In the genomic region with DNA sequence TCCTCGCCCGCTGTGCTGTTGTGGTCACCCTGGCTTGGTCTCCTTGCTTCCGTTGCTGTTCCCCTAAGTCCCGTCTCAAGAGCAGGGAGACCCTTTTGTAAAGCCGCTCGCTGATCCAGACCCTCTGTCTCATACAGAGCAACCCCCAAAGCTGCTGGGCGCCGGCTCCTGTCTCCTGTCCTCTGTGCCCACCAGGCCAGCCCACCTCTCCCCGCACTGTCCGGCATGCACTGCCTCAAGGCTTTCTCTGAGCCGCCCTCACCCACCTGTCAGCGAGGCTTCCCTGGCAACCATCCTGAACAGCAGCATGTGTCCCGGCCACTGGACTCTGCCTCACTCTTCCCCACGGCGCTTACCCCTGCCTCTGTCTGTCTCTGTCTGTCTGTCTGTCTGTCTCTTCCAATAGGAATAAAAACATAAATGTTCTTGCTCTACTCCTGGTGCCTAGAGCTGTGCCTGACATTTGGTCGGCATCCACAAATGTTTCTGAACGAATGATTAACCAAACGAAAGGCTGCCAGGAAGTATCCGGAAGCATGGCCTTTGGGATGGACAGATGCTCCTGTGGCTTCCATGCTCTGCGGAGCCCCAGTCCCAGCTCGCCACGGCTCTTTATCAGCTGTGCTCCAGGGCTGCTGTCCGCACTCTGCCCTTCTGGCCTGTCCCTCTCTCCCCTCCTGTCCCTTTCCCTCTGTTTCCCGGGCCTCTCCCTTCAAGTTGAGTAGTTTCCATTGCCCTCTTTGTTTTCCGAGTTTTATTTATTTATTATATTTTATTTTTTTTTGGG, we compare ENCODE assay signal across 28 cellular contexts. TPM values are rescaled to one million over a fixed set of nuclear protein-coding genes. Genes with fewer than 3 reads are reported as not detected.
DNase-seq lines count a peak whose midpoint lies in the region; ATAC-seq, FAIRE-seq and TF ChIP-seq lines count a peak whose summit lies in the region.
"Had no signal": no experiment of that assay in that cellular context is flagged by ENCODE, and none has a peak within 500 bp of the region (broad histone marks: within the 10 kb centered on the region; RNA-seq: fewer than 3 reads in every experiment).

No MANE protein-coding gene starts in this region.

- BruUV-seq in HepG2 (replicated peaks; lab: Mats Ljungman, UMichigan), result no TSS peak

- H3K27ac ChIP-seq in HepG2 (ENCODE audit: extremely low read length, insufficient read depth, low read length), result no peak overlapping the region
- H3K27ac ChIP-seq: breast epithelium, C4-2B, upper lobe of left lung had no signal

- H2AFZ ChIP-seq in HepG2 (ENCODE audit: low read length), result no peak overlapping the region

- no peak overlapping the region for H3K4me3 Mint-ChIP-seq in osteocyte (ENCODE audit: unreplicated experiment)
- H3K4me3 Mint-ChIP-seq: activated T-cell treated with anti-CD3 and anti-CD28 coated beads, Interleukin-2, amount 50 U/mL, for 72 hours had no signal

- H3K27me3 Mint-ChIP-seq in osteocyte (ENCODE audit: unreplicated experiment), result peaks cover 3% of the 10 kb centered on the region

- no peak overlapping the region for H3K9ac ChIP-seq in HepG2 (ENCODE audit: insufficient read depth, low read depth, low read length)

- TF ChIP-seq CTCF in HepG2 (CRISPR knock-in tag; IDR thresholded peaks at IDR 0.05) (no peak), osteocyte (IDR thresholded peaks at IDR 0.05) (no peak)

- no peak for TF ChIP-seq EP300 in HepG2 (IDR thresholded peaks at IDR 0.05; ENCODE audit: low read depth in 2 of 2, low read length in 2 of 2)
- no peak for TF ChIP-seq EP300 in HepG2 (CRISPR knock-in tag; IDR thresholded peaks at IDR 0.05; ENCODE audit: borderline replicate concordance)

- FAIRE-seq in HepG2 (lab: Jason Lieb, UNC), result no peak
- FAIRE-seq: colon, GM18507, keratinocyte, small intestine had no signal

- 65% methylated on average over 25 of the region's 25 CpGs for WGBS in HepG2 (ENCODE audit: low lambda C conversion rate)

- no peaks in the 10 kb centered on the region for H3K9me3 Mint-ChIP-seq in osteocyte (ENCODE audit: unreplicated experiment)
- H3K9me3 Mint-ChIP-seq: activated T-cell treated with anti-CD3 and anti-CD28 coated beads, Interleukin-2, amount 50 U/mL, for 72 hours had no signal

- no peak overlapping the region for H3K4me3 ChIP-seq in H7 (ENCODE audit: insufficient read depth, low read depth, low read length)
- peak overlapping the region in 1 of 3 experiments; percentile 26; a peak in 1 of 6 replicates for H3K4me3 ChIP-seq in HepG2 (replicated peaks in 1 of 3; ENCODE audit: insufficient read depth in 1 of 3, low read depth in 2 of 3, low read length in 3 of 3)
- H3K4me3 ChIP-seq: breast epithelium, upper lobe of left lung had no signal

- H3K9me3 ChIP-seq in HepG2 (ENCODE audit: low read length), result no peaks in the 10 kb centered on the region
- H3K9me3 ChIP-seq: breast epithelium, upper lobe of left lung had no signal

- H3K4me2 ChIP-seq in HepG2 (ENCODE audit: low read depth, low read length), result peak overlapping the region; percentile 49; the same call in 1 of the 2 replicates

- H3K36me3 Mint-ChIP-seq in osteocyte (ENCODE audit: unreplicated experiment), result no peaks in the 10 kb centered on the region

- no peak for TF ChIP-seq POLR2A in HepG2 (IDR thresholded peaks at IDR 0.05; ENCODE audit: insufficient read depth in 1 of 2, low read depth in 2 of 2, low read length in 2 of 2)

- H4K20me1 ChIP-seq in HepG2 (ENCODE audit: insufficient read depth, low read length), result no peaks in the 10 kb centered on the region

- no peaks in the 10 kb centered on the region for H3K4me1 Mint-ChIP-seq in osteocyte (ENCODE audit: unreplicated experiment)

- H3K36me3 ChIP-seq in H7 (replicated peaks; ENCODE audit: control insufficient read depth, insufficient read depth, low read length) (no peaks in the 10 kb centered on the region), HepG2 (replicated peaks in 1 of 2; ENCODE audit: control insufficient read depth in 1 of 2, insufficient read depth in 2 of 2, low read length in 2 of 2) (no peaks in the 10 kb centered on the region)
- H3K36me3 ChIP-seq: breast epithelium, upper lobe of left lung had no signal

- peaks cover 77% of the 10 kb centered on the region for H3K4me1 ChIP-seq in HepG2 (ENCODE audit: insufficient read depth, low read length)
- H3K4me1 ChIP-seq: breast epithelium, upper lobe of left lung had no signal

- H3K27ac Mint-ChIP-seq in osteocyte (ENCODE audit: unreplicated experiment), result no peak overlapping the region
- H3K27ac Mint-ChIP-seq: activated T-cell treated with anti-CD3 and anti-CD28 coated beads, Interleukin-2, amount 50 U/mL, for 72 hours had no signal

- H3K27me3 ChIP-seq in H7 (ENCODE audit: control insufficient read depth, insufficient read depth, low read length), result no peaks in the 10 kb centered on the region
- no peaks in the 10 kb centered on the region; a peak in 1 of 5 replicates for H3K27me3 ChIP-seq in HepG2 (ENCODE audit: control insufficient read depth in 1 of 2, insufficient read depth in 2 of 2, low read length in 2 of 2)
- H3K27me3 ChIP-seq: breast epithelium, upper lobe of left lung had no signal

- intact Hi-C loops in HepG2 (cut with micrococcal nuclease; ENCODE audit: unreplicated experiment), result no loop called here

- ATAC-seq in HepG2 (peak; percentile 11; the same call in 2 of the 3 replicates), GM19455 (IDR thresholded peaks at IDR 0.05; ENCODE audit: unreplicated experiment) (no peak), GM21576 (IDR thresholded peaks at IDR 0.05; ENCODE audit: unreplicated experiment) (no peak)
- ATAC-seq: activated T-cell treated with anti-CD3 and anti-CD28 coated beads, Interleukin-2, amount 50 U/mL, for 72 hours had no signal

- POLR2A ChIA-PET in HepG2 (lab: Yijun Ruan, JAX), result interaction anchor here (1.1 to 6.1 kb wide), 5 partner anchors 9 to 44 kb away, joined by 4 to 60 read pairs (median 5); partner anchors contain the start of gene RNASEH1

- CTCF ChIA-PET in HepG2 (lab: Yijun Ruan, JAX; ENCODE audit: low intra/inter-chr PET ratio, low total read pairs), result no interaction called here

- DNase-seq in ACHN (peak; percentile 8), H7 (peak; percentile 43), HepG2 (ENCODE audit: low spot score) (no peak), osteocyte (ENCODE audit: extremely low spot score, unreplicated experiment) (peak; percentile 82), EL (no peak)
- DNase-seq: activated CD4-positive, alpha-beta T cell treated with anti-CD3 and anti-CD28 coated beads for 1 hour; activated naive CD4-positive, alpha-beta T cell treated with Interleukin-2 at 50 U/mL for 16 hours; activated T-cell treated with anti-CD3 and anti-CD28 coated beads, Interleukin-2, amount 50 U/mL, for 72 hours; amygdala; DND-41; effector CD8-positive, alpha-beta T cell; NCI-H146; NCI-H446 treated with DMSO at 0.1 percent for 48 hours; NCI-H82; small intestine; T-helper 2 cell had no signal

- TF ChIP-seq RAD21 in HepG2 (CRISPR knock-in tag; IDR thresholded peaks at IDR 0.05), result no peak

- in situ Hi-C loops in ACHN (cut with HindIII; ENCODE audit: low pct_ligation_motif_present, low pct_unique_long_range_greater_than_20kb, low sequenced_read_pairs) (no loop called here), HepG2 (cut with HindIII; ENCODE audit: extremely low pct_ligation_motif_present, low pct_unique_long_range_greater_than_20kb) (no loop called here)

- H3K79me2 ChIP-seq in HepG2 (ENCODE audit: insufficient read depth, low read length), result peaks cover 2% of the 10 kb centered on the region

RNA-seq across cellular contexts. Expression of gene COLEC11, which starts 7.8 kb away (rescaled TPM):
- total RNA-seq in H7 (2014; rRNA removed; shearing (Covaris generic)), result 0.07 TPM in 1 of 2 replicates, not detected in the other
- total RNA-seq in HepG2 (2016; rRNA removed; fragmentation: Illumina TruSeq; extraction: Trizol) (2.5 and 3.0 TPM in 2 replicates), osteocyte (not detected in 2 replicates)
- total RNA-seq in HepG2 (2016; cell fraction: cytosol; rRNA removed; fragmentation: Illumina TruSeq; extraction: Trizol; ENCODE audit: low read depth), result 1.2 and 1.9 TPM in 2 replicates
- 2.5 and 3.0 TPM in 2 replicates for total RNA-seq in HepG2 (2016; cell fraction: insoluble cytoplasmic fraction; rRNA removed; fragmentation: Illumina TruSeq; extraction: Trizol)
- total RNA-seq in HepG2 (2016; cell fraction: membrane; rRNA removed; fragmentation: Illumina TruSeq; extraction: Trizol), result 2.2 and 2.3 TPM in 2 replicates
- 2.7 and 3.4 TPM in 2 replicates for total RNA-seq in HepG2 (2016; cell fraction: nucleus; rRNA removed; fragmentation: Illumina TruSeq; extraction: Trizol)
- 1.5 and 2.6 TPM in 2 replicates for polyA plus RNA-seq in HepG2 (2011; rRNA removed)
- polyA plus RNA-seq in HepG2 (2011; cell fraction: cytosol; rRNA removed), result 2.8 TPM in 2 replicates
- 4.0 and 4.6 TPM in 2 replicates for polyA plus RNA-seq in HepG2 (2011; cell fraction: nucleus; rRNA removed)
- polyA plus RNA-seq in HepG2 (2012), result 1.6 and 1.9 TPM in 2 replicates
- 0.71 and 0.78 TPM in 2 replicates for polyA plus RNA-seq in HepG2 (2016; cell fraction: cytosol; fragmentation: Illumina TruSeq; extraction: Trizol; ENCODE audit: low read depth)
- 2.0 and 3.6 TPM in 2 replicates for polyA plus RNA-seq in HepG2 (2016; cell fraction: insoluble cytoplasmic fraction; fragmentation: Illumina TruSeq; extraction: Trizol; ENCODE audit: low read depth)
- 1.5 TPM in 2 replicates for polyA plus RNA-seq in HepG2 (2016; cell fraction: membrane; fragmentation: Illumina TruSeq; extraction: Trizol; ENCODE audit: low read depth)
- polyA plus RNA-seq in HepG2 (2016; cell fraction: nucleus; fragmentation: Illumina TruSeq; extraction: Trizol; ENCODE audit: insufficient read depth, low read depth), result 5.0 and 5.6 TPM in 2 replicates
- polyA minus RNA-seq in HepG2 (2011; rRNA and poly(A)+ RNA removed; ENCODE audit: low replicate concordance), result 1.8 TPM in 1 of 2 replicates, not detected in the other
- polyA minus RNA-seq in HepG2 (2011; cell fraction: cytosol; rRNA and poly(A)+ RNA removed), result 0.69 and 1.3 TPM in 2 replicates
- 2.6 and 2.8 TPM in 2 replicates for polyA minus RNA-seq in HepG2 (2011; cell fraction: nucleus; rRNA and poly(A)+ RNA removed)
- polyA plus RNA-seq: keratinocyte had no signal

RNA-seq across cellular contexts. Expression of gene RPS7, which starts 27.7 kb away (rescaled TPM):
- 2,082 and 2,647 TPM in 2 replicates for total RNA-seq in H7 (2014; rRNA removed; shearing (Covaris generic))
- total RNA-seq in HepG2 (2016; rRNA removed; fragmentation: Illumina TruSeq; extraction: Trizol) (3,686 and 4,415 TPM in 2 replicates), osteocyte (1,082 and 1,101 TPM in 2 replicates)
- total RNA-seq in HepG2 (2016; cell fraction: cytosol; rRNA removed; fragmentation: Illumina TruSeq; extraction: Trizol; ENCODE audit: low read depth), result 5,456 and 6,100 TPM in 2 replicates
- 3,753 and 4,559 TPM in 2 replicates for total RNA-seq in HepG2 (2016; cell fraction: insoluble cytoplasmic fraction; rRNA removed; fragmentation: Illumina TruSeq; extraction: Trizol)
- 7,013 and 7,026 TPM in 2 replicates for total RNA-seq in HepG2 (2016; cell fraction: membrane; rRNA removed; fragmentation: Illumina TruSeq; extraction: Trizol)
- total RNA-seq in HepG2 (2016; cell fraction: nucleus; rRNA removed; fragmentation: Illumina TruSeq; extraction: Trizol), result 1,357 and 1,550 TPM in 2 replicates
- polyA plus RNA-seq in HepG2 (2011; rRNA removed), result 3,283 and 4,040 TPM in 2 replicates
- 3,092 and 3,668 TPM in 2 replicates for polyA plus RNA-seq in HepG2 (2011; cell fraction: cytosol; rRNA removed)
- 687 and 772 TPM in 2 replicates for polyA plus RNA-seq in HepG2 (2011; cell fraction: nucleus; rRNA removed)
- 3,723 and 4,459 TPM in 2 replicates for polyA plus RNA-seq in HepG2 (2012)
- 5,030 and 5,352 TPM in 2 replicates for polyA plus RNA-seq in HepG2 (2016; cell fraction: cytosol; fragmentation: Illumina TruSeq; extraction: Trizol; ENCODE audit: low read depth)
- 4,110 and 4,812 TPM in 2 replicates for polyA plus RNA-seq in HepG2 (2016; cell fraction: insoluble cytoplasmic fraction; fragmentation: Illumina TruSeq; extraction: Trizol; ENCODE audit: low read depth)
- 6,339 and 6,476 TPM in 2 replicates for polyA plus RNA-seq in HepG2 (2016; cell fraction: membrane; fragmentation: Illumina TruSeq; extraction: Trizol; ENCODE audit: low read depth)
- 2,377 and 2,486 TPM in 2 replicates for polyA plus RNA-seq in HepG2 (2016; cell fraction: nucleus; fragmentation: Illumina TruSeq; extraction: Trizol; ENCODE audit: insufficient read depth, low read depth)
- polyA minus RNA-seq in HepG2 (2011; rRNA and poly(A)+ RNA removed; ENCODE audit: low replicate concordance), result 217 and 248 TPM in 2 replicates
- 598 and 688 TPM in 2 replicates for polyA minus RNA-seq in HepG2 (2011; cell fraction: cytosol; rRNA and poly(A)+ RNA removed)
- 243 and 285 TPM in 2 replicates for polyA minus RNA-seq in HepG2 (2011; cell fraction: nucleus; rRNA and poly(A)+ RNA removed)

RNA-seq across cellular contexts. Expression of gene RNASEH1, which starts 44.6 kb away (rescaled TPM):
- total RNA-seq in H7 (2014; rRNA removed; shearing (Covaris generic)), result 40.4 and 42.8 TPM in 2 replicates
- total RNA-seq in HepG2 (2016; rRNA removed; fragmentation: Illumina TruSeq; extraction: Trizol) (57.2 and 57.4 TPM in 2 replicates), osteocyte (24.6 and 25.5 TPM in 2 replicates)
- 73.8 and 75.1 TPM in 2 replicates for total RNA-seq in HepG2 (2016; cell fraction: cytosol; rRNA removed; fragmentation: Illumina TruSeq; extraction: Trizol; ENCODE audit: low read depth)
- 56.9 and 57.3 TPM in 2 replicates for total RNA-seq in HepG2 (2016; cell fraction: insoluble cytoplasmic fraction; rRNA removed; fragmentation: Illumina TruSeq; extraction: Trizol)
- total RNA-seq in HepG2 (2016; cell fraction: membrane; rRNA removed; fragmentation: Illumina TruSeq; extraction: Trizol), result 90.4 and 92.3 TPM in 2 replicates
- total RNA-seq in HepG2 (2016; cell fraction: nucleus; rRNA removed; fragmentation: Illumina TruSeq; extraction: Trizol), result 37.2 and 39.3 TPM in 2 replicates
- 12.7 and 14.5 TPM in 2 replicates for polyA plus RNA-seq in HepG2 (2011; rRNA removed)
- 12.8 and 14.0 TPM in 2 replicates for polyA plus RNA-seq in HepG2 (2011; cell fraction: cytosol; rRNA removed)
- 10.4 and 11.6 TPM in 2 replicates for polyA plus RNA-seq in HepG2 (2011; cell fraction: nucleus; rRNA removed)
- 21.0 and 21.2 TPM in 2 replicates for polyA plus RNA-seq in HepG2 (2012)
- 75.3 and 82.0 TPM in 2 replicates for polyA plus RNA-seq in HepG2 (2016; cell fraction: cytosol; fragmentation: Illumina TruSeq; extraction: Trizol; ENCODE audit: low read depth)
- polyA plus RNA-seq in HepG2 (2016; cell fraction: insoluble cytoplasmic fraction; fragmentation: Illumina TruSeq; extraction: Trizol; ENCODE audit: low read depth), result 46.3 and 47.8 TPM in 2 replicates
- 68.9 and 69.5 TPM in 2 replicates for polyA plus RNA-seq in HepG2 (2016; cell fraction: membrane; fragmentation: Illumina TruSeq; extraction: Trizol; ENCODE audit: low read depth)
- polyA plus RNA-seq in HepG2 (2016; cell fraction: nucleus; fragmentation: Illumina TruSeq; extraction: Trizol; ENCODE audit: insufficient read depth, low read depth), result 43.7 and 45.2 TPM in 2 replicates
- 10.4 and 15.6 TPM in 2 replicates for polyA minus RNA-seq in HepG2 (2011; rRNA and poly(A)+ RNA removed; ENCODE audit: low replicate concordance)
- polyA minus RNA-seq in HepG2 (2011; cell fraction: cytosol; rRNA and poly(A)+ RNA removed), result 11.1 and 12.0 TPM in 2 replicates
- polyA minus RNA-seq in HepG2 (2011; cell fraction: nucleus; rRNA and poly(A)+ RNA removed), result 17.3 and 19.1 TPM in 2 replicates

RNA-seq across cellular contexts. Expression of gene ALLC, which starts 55.3 kb away (rescaled TPM):
- total RNA-seq in H7 (2014; rRNA removed; shearing (Covaris generic)), result not detected in 2 replicates
- total RNA-seq in HepG2 (2016; rRNA removed; fragmentation: Illumina TruSeq; extraction: Trizol), result 0.11 TPM in 1 of 2 replicates, not detected in the other
- 0.20 TPM in 1 of 2 replicates, not detected in the other for total RNA-seq in HepG2 (2016; cell fraction: cytosol; rRNA removed; fragmentation: Illumina TruSeq; extraction: Trizol; ENCODE audit: low read depth)
- 0.19 TPM in 1 of 2 replicates, not detected in the other for total RNA-seq in HepG2 (2016; cell fraction: insoluble cytoplasmic fraction; rRNA removed; fragmentation: Illumina TruSeq; extraction: Trizol)
- total RNA-seq in HepG2 (2016; cell fraction: membrane; rRNA removed; fragmentation: Illumina TruSeq; extraction: Trizol), result 0.14 TPM in 1 of 2 replicates, not detected in the other
- 0.25 and 0.43 TPM in 2 replicates for total RNA-seq in HepG2 (2016; cell fraction: nucleus; rRNA removed; fragmentation: Illumina TruSeq; extraction: Trizol)
- polyA plus RNA-seq in HepG2 (2011; rRNA removed), result 0.04 and 0.08 TPM in 2 replicates
- 0.03 TPM in 1 of 2 replicates, not detected in the other for polyA plus RNA-seq in HepG2 (2011; cell fraction: cytosol; rRNA removed)
- 0.07 and 0.16 TPM in 2 replicates for polyA plus RNA-seq in HepG2 (2011; cell fraction: nucleus; rRNA removed)
- not detected in 2 replicates for polyA plus RNA-seq in HepG2 (2012)
- not detected in 2 replicates for polyA plus RNA-seq in HepG2 (2016; cell fraction: cytosol; fragmentation: Illumina TruSeq; extraction: Trizol; ENCODE audit: low read depth)
- polyA plus RNA-seq in HepG2 (2016; cell fraction: insoluble cytoplasmic fraction; fragmentation: Illumina TruSeq; extraction: Trizol; ENCODE audit: low read depth), result 0.25 TPM in 1 of 2 replicates, not detected in the other
- polyA plus RNA-seq in HepG2 (2016; cell fraction: membrane; fragmentation: Illumina TruSeq; extraction: Trizol; ENCODE audit: low read depth), result 0.08 TPM in 1 of 2 replicates, not detected in the other
- polyA plus RNA-seq in HepG2 (2016; cell fraction: nucleus; fragmentation: Illumina TruSeq; extraction: Trizol; ENCODE audit: insufficient read depth, low read depth), result 0.92 and 1.3 TPM in 2 replicates
- not detected in 2 replicates for polyA minus RNA-seq in HepG2 (2011; rRNA and poly(A)+ RNA removed; ENCODE audit: low replicate concordance)
- not detected in 2 replicates for polyA minus RNA-seq in HepG2 (2011; cell fraction: cytosol; rRNA and poly(A)+ RNA removed)
- polyA minus RNA-seq in HepG2 (2011; cell fraction: nucleus; rRNA and poly(A)+ RNA removed), result 0.39 TPM in 1 of 2 replicates, not detected in the other
- not detected in 2 replicates for total RNA-seq in osteocyte
- total RNA-seq: activated CD8-positive, alpha-beta memory T cell treated with anti-CD3 and anti-CD28 coated beads for 36 hours; activated T-cell treated with anti-CD3 and anti-CD28 coated beads, Interleukin-2, amount 50 U/mL, for 72 hours; epithelial cell of proximal tubule; lung microvascular endothelial cell; subcutaneous adipose tissue; upper lobe of left lung had no signal
- polyA plus RNA-seq: keratinocyte had no signal

Comparison
In these comparisons a context has a peak if more than half of its experiments do, and no peak if none do; other contexts are left out.
1. DNase-seq: peak in ACHN (single experiment), H7 (single experiment) and osteocyte (single experiment); none in HepG2 (single experiment) and EL (single experiment).